In genomic region chr14:89340200-89340667, GRCh38 we compare ENCODE assay signal across 11 cellular contexts.
DNase-seq lines count a peak whose midpoint lies in the region; ATAC-seq, FAIRE-seq and TF ChIP-seq lines count a peak whose summit lies in the region.
"Had no signal": no experiment of that assay in that cellular context is flagged by ENCODE, and none has a peak within 500 bp of the region (broad histone marks: within the 10 kb centered on the region; RNA-seq: fewer than 3 reads in every experiment).

No MANE protein-coding gene starts in this region.

- no peak overlapping the region for H3K4me3 Mint-ChIP-seq in activated T-helper 1 cell treated with anti-CD3 and anti-CD28 coated beads, Interleukin-12 subunit alpha, Interleukin-12 subunit beta, Interleukin-2, Interleukin-4 antibody, amounts not matched to agents 30 ng/mL and 10 ng/mL and 1 ng/mL, durations not matched to agents 14 hours and 24 hours and 36 hours

- TF ChIP-seq CTCF in HEK293 (tag by site-specific recombination; IDR thresholded peaks at IDR 0.05) = no peak
- TF ChIP-seq CTCF in heart right ventricle (IDR thresholded peaks at IDR 0.05) = no peak

- H3K27ac ChIP-seq in HEK293 (ENCODE audit: extremely low read depth, low read depth, low read length) = peak overlapping the region; percentile 29; the same call in 1 of the 2 replicates
- H3K27ac ChIP-seq in heart right ventricle = peak overlapping the region in 8 of 10 donors; percentile 2 to 76 (median 56)
- no peak overlapping the region for H3K27ac ChIP-seq in small intestine (ENCODE audit: low read depth in 1 of 2, low read length in 1 of 2)
- H3K27ac ChIP-seq: VCaP had no signal

- no peak overlapping the region for H3K4me3 ChIP-seq in HEK293 (ENCODE audit: low read depth, low read length)
- no peak overlapping the region for H3K4me3 ChIP-seq in heart right ventricle
- H3K4me3 ChIP-seq in small intestine (ENCODE audit: low read depth in 1 of 2, low read length in 2 of 2) = no peak overlapping the region

- H3K36me3 Mint-ChIP-seq in activated T-helper 1 cell treated with anti-CD3 and anti-CD28 coated beads, Interleukin-12 subunit alpha, Interleukin-12 subunit beta, Interleukin-2, Interleukin-4 antibody, amounts not matched to agents 30 ng/mL and 10 ng/mL and 1 ng/mL, durations not matched to agents 14 hours and 24 hours and 36 hours (ENCODE audit: low read depth) = peaks cover 14% of the 10 kb centered on the region

- ATAC-seq in heart right ventricle (peak in 5 of 8 donors; percentile 20 to 51 (median 23)), GM21723 (IDR thresholded peaks at IDR 0.05; ENCODE audit: unreplicated experiment) (no peak)

- DNase-seq in activated T-helper 1 cell treated with anti-CD3 and anti-CD28 coated beads, Interleukin-12 subunit alpha, Interleukin-12 subunit beta, Interleukin-2, Interleukin-4 antibody, amounts not matched to agents 30 ng/mL and 10 ng/mL and 1 ng/mL, durations not matched to agents 14 hours and 24 hours and 36 hours (ENCODE audit: low spot score) = no peak
- DNase-seq in heart right ventricle (no peak), small intestine (peak; percentile 65), globus pallidus (ENCODE audit: low spot score) (no peak), DMS79 treated with DMSO at 0.1 percent for 48 hours (lab: John Stamatoyannopoulos, UW) (no peak), NCI-H1436 (lab: John Stamatoyannopoulos, UW) (no peak)
- DNase-seq: aorta, NCI-H524 had no signal

- H3K27me3 ChIP-seq in heart right ventricle (no peaks in the 10 kb centered on the region), small intestine (ENCODE audit: control insufficient read depth in 2 of 2, insufficient read depth in 2 of 2, low read length in 2 of 2) (no peaks in the 10 kb centered on the region)

- CTCF ChIA-PET in HEK293 (lab: Yijun Ruan, JAX) = no interaction called here

- no peak for FAIRE-seq in small intestine (lab: Jason Lieb, UNC)

- H3K4me1 ChIP-seq in HEK293 (ENCODE audit: control insufficient read depth, insufficient read depth, low read length) = peaks cover 23% of the 10 kb centered on the region
- H3K4me1 ChIP-seq in heart right ventricle = peaks cover 5 to 65% (median 42%) of the 10 kb centered on the region in 9 donors
- H3K4me1 ChIP-seq in small intestine (ENCODE audit: control insufficient read depth in 2 of 2, insufficient read depth in 1 of 2, low read depth in 1 of 2, low read length in 1 of 2) = peaks cover 0 to 15% of the 10 kb centered on the region in 2 donors

- peak overlapping the region; percentile 76 for H3K27ac Mint-ChIP-seq in activated T-helper 1 cell treated with anti-CD3 and anti-CD28 coated beads, Interleukin-12 subunit alpha, Interleukin-12 subunit beta, Interleukin-2, Interleukin-4 antibody, amounts not matched to agents 30 ng/mL and 10 ng/mL and 1 ng/mL, durations not matched to agents 14 hours and 24 hours and 36 hours

- no peaks in the 10 kb centered on the region for H3K27me3 Mint-ChIP-seq in activated T-helper 1 cell treated with anti-CD3 and anti-CD28 coated beads, Interleukin-12 subunit alpha, Interleukin-12 subunit beta, Interleukin-2, Interleukin-4 antibody, amounts not matched to agents 30 ng/mL and 10 ng/mL and 1 ng/mL, durations not matched to agents 14 hours and 24 hours and 36 hours (ENCODE audit: insufficient read depth)

- peaks cover 30% of the 10 kb centered on the region for H3K4me1 Mint-ChIP-seq in activated T-helper 1 cell treated with anti-CD3 and anti-CD28 coated beads, Interleukin-12 subunit alpha, Interleukin-12 subunit beta, Interleukin-2, Interleukin-4 antibody, amounts not matched to agents 30 ng/mL and 10 ng/mL and 1 ng/mL, durations not matched to agents 14 hours and 24 hours and 36 hours (ENCODE audit: low read depth)

- no peaks in the 10 kb centered on the region for H3K9me3 Mint-ChIP-seq in activated T-helper 1 cell treated with anti-CD3 and anti-CD28 coated beads, Interleukin-12 subunit alpha, Interleukin-12 subunit beta, Interleukin-2, Interleukin-4 antibody, amounts not matched to agents 30 ng/mL and 10 ng/mL and 1 ng/mL, durations not matched to agents 14 hours and 24 hours and 36 hours

- intact Hi-C loops in activated T-helper 1 cell treated with anti-CD3 and anti-CD28 coated beads, Interleukin-12 subunit alpha, Interleukin-12 subunit beta, Interleukin-2, Interleukin-4 antibody, amounts not matched to agents 30 ng/mL and 10 ng/mL and 1 ng/mL, durations not matched to agents 14 hours and 24 hours and 36 hours (cut with micrococcal nuclease) = no loop called here
- intact Hi-C loops in heart right ventricle (cut with DNase I) = no loop called here

- WGBS in heart right ventricle, 2 donors = 36 to 62% methylated on average over 4 of the region's 4 CpGs
- 37 to 57% (median 57%) methylated on average over 4 of the region's 4 CpGs for WGBS in small intestine, 3 donors

- POLR2A ChIA-PET in HEK293 (lab: Yijun Ruan, JAX) = interaction anchor here (0.6 kb wide), 1 partner anchor 54 kb away, joined by 4 read pairs; no protein-coding TSS in a partner anchor

- H3K36me3 ChIP-seq in HEK293 (ENCODE audit: control insufficient read depth in 2 of 2, insufficient read depth in 1 of 2, low read length in 2 of 2) (no peaks in the 10 kb centered on the region), heart right ventricle (no peaks in the 10 kb centered on the region), small intestine (ENCODE audit: control insufficient read depth in 2 of 2, insufficient read depth in 2 of 2, low read length in 2 of 2) (peaks cover 0 to 6% of the 10 kb centered on the region in 2 donors)

- H3K9me3 ChIP-seq in HEK293 (ENCODE audit: control insufficient read depth, insufficient read depth, low read depth, low read length) (no peaks in the 10 kb centered on the region), heart right ventricle (no peaks in the 10 kb centered on the region), small intestine (ENCODE audit: control insufficient read depth, low read depth) (no peaks in the 10 kb centered on the region)

TF ChIP-seq in HEK293, 187 proteins besides CTCF, POLR2A, EP300 and RAD21 (continues in another document):
- TF ChIP-seq ZNF585B (tag by site-specific recombination; IDR thresholded peaks at IDR 0.05) = no peak
- TF ChIP-seq ZNF132 (tag by site-specific recombination; IDR thresholded peaks at IDR 0.05; ENCODE audit: borderline replicate concordance) = no peak
- no peak for TF ChIP-seq ZNF639 (tag by site-specific recombination; IDR thresholded peaks at IDR 0.05)
- TF ChIP-seq ZNF621 (tag by site-specific recombination; IDR thresholded peaks at IDR 0.05) = no peak
- TF ChIP-seq ZBTB10 (tag by site-specific recombination; IDR thresholded peaks at IDR 0.05) = no peak
- TF ChIP-seq REST (tag by site-specific recombination; IDR thresholded peaks at IDR 0.05) = no peak

Comparison
In these comparisons a context has a peak if more than half of its experiments do, and no peak if none do; other contexts are left out.
1. H3K27ac ChIP-seq: peak in HEK293 (single experiment) and heart right ventricle (8 of 10); none in small intestine (0 of 2).